In the genomic region with DNA sequence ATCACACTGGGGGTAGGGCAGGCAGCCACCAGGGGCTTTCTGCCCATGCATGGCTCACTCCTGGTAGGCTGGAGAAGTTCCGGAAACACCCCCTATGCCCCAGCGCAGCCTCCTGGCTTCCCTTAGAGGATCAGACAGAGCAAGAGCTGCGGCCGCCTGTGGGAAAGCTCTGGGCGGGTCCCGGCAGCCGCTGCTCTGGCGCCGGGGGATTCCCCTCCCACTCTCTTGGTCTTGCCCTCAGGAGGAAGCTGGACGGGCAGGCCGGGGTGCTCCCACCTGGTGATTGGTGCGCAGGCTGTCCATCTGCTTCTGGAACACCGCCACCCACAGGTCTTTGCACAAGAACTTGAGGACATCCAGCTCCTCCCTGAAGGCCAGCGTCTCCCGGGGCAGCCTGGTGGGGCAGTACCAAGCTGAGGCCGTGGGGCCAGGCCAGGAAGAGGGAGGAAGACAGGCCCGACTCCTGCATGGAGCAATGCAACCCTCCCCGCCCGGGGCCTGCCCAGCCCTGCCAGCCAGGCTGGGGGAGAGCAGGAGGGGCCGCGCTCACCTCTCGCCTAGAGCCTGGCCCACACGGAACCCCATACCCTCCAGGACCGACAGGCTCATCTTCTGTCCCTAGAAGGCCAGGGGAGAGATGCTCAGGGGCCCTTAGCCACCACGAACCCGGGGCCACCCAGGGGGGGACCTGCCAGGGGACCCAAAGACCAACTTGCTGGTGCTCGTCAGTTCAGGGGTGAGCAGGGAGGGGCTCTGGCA, we compare ENCODE assay signal across 8 cellular contexts. TPM values are rescaled to one million over a fixed set of nuclear protein-coding genes. Genes with fewer than 3 reads are reported as not detected.
A peak's percentile ranks its signal among the peaks of the same experiment; 100 is the strongest.
DNase-seq lines count a peak whose midpoint lies in the region; ATAC-seq and TF ChIP-seq lines count a peak whose summit lies in the region.

No MANE protein-coding gene starts in this region.

- POLR2A ChIA-PET in MCF 10A (lab: Yijun Ruan, JAX) = interaction anchor here (0.5 to 4.2 kb wide), 8 partner anchors 8 to 276 kb away, joined by 3 to 47 read pairs (median 4); a partner anchor contains a TSS

- H3K27ac ChIP-seq in SJCRH30 (no peak overlapping the region), mesenchymal stem cell (ENCODE audit: low read length, poor library complexity, severe bottlenecking) (no peak overlapping the region)

- H3K36me3 ChIP-seq in SJCRH30 (no peaks in the 10 kb centered on the region), mesenchymal stem cell (ENCODE audit: control insufficient read depth in 1 of 2, insufficient read depth in 2 of 2, low read depth in 1 of 2, low read length in 2 of 2) (peaks cover 0 to 7% of the 10 kb centered on the region in 2 experiments)

- DNase-seq in SJCRH30 = peak; percentile 81 to 85
- DNase-seq in MCF 10A (ENCODE audit: unreplicated experiment) = peak; percentile 95
- DNase-seq in mesenchymal stem cell = peak; percentile 79
- DNase-seq in activated gamma-delta T cell (lab: John Stamatoyannopoulos, UW) = no peak
- no peak for DNase-seq in type B pancreatic cell (ENCODE audit: extremely low spot score, unreplicated experiment)

- intact Hi-C loops in MCF 10A (cut with micrococcal nuclease) = loop anchor here (5.0 kb wide), 1 partner anchor 83 kb away; a partner anchor contains a TSS

- no peak overlapping the region for H4K91ac ChIP-seq in mesenchymal stem cell (ENCODE audit: low read length)

- H2BK15ac ChIP-seq in mesenchymal stem cell (ENCODE audit: low read depth, poor library complexity, severe bottlenecking) = peak overlapping the region; percentile 12

- H3K27me3 ChIP-seq in SJCRH30 = peaks cover 19% of the 10 kb centered on the region
- peaks cover 33% of the 10 kb centered on the region in 2 experiments for H3K27me3 ChIP-seq in mesenchymal stem cell (ENCODE audit: control insufficient read depth in 1 of 2, insufficient read depth in 1 of 2, low read length in 2 of 2)

- H3K9ac ChIP-seq in mesenchymal stem cell (ENCODE audit: low read length) = no peak overlapping the region

- peak overlapping the region in 1 of 2 experiments; percentile 15 for H2BK12ac ChIP-seq in mesenchymal stem cell (ENCODE audit: low read length in 2 of 2)

- no peak for TF ChIP-seq CTCF in MCF 10A (IDR thresholded peaks at IDR 0.05; ENCODE audit: unreplicated experiment)
- no peak for TF ChIP-seq CTCF in type B pancreatic cell (conservative IDR thresholded peaks at IDR 0.05)

- H3K14ac ChIP-seq in mesenchymal stem cell (ENCODE audit: low read length in 2 of 2) = no peak overlapping the region

- H3K4me3 ChIP-seq in SJCRH30 (no peak overlapping the region), mesenchymal stem cell (ENCODE audit: insufficient read depth in 1 of 2, low read depth in 1 of 2, low read length in 2 of 2) (no peak overlapping the region)

- H3K9me3 ChIP-seq in SJCRH30 (replicated peaks) (no peaks in the 10 kb centered on the region), mesenchymal stem cell (ENCODE audit: control insufficient read depth, low read length) (no peaks in the 10 kb centered on the region)

- no peaks in the 10 kb centered on the region for H3K36me3 Mint-ChIP-seq in MCF 10A (ENCODE audit: insufficient read depth, unreplicated experiment)
- H3K36me3 Mint-ChIP-seq in type B pancreatic cell = no peaks in the 10 kb centered on the region

- no peak overlapping the region for H3K4me3 Mint-ChIP-seq in MCF 10A (ENCODE audit: unreplicated experiment)
- no peak overlapping the region for H3K4me3 Mint-ChIP-seq in type B pancreatic cell

- H3K4me1 ChIP-seq in SJCRH30 (peaks cover 13% of the 10 kb centered on the region; the same call in 1 of the 2 replicates), mesenchymal stem cell (ENCODE audit: control insufficient read depth, insufficient read depth, low read depth, low read length) (peaks cover 14% of the 10 kb centered on the region)

- no peak overlapping the region for H2BK5ac ChIP-seq in mesenchymal stem cell (ENCODE audit: low read depth, low read length, poor library complexity, severe bottlenecking)

- H3K27ac Mint-ChIP-seq in MCF 10A (ENCODE audit: low read depth, unreplicated experiment) (no peak overlapping the region), type B pancreatic cell (no peak overlapping the region)

- no peak overlapping the region for H3K4me2 ChIP-seq in mesenchymal stem cell (ENCODE audit: low read length, poor library complexity, severe bottlenecking)

- no peak overlapping the region for H2AFZ ChIP-seq in mesenchymal stem cell (ENCODE audit: low read depth, low read length)

- WGBS in mesenchymal stem cell = 49% methylated on average over 27 of the region's 27 CpGs

- H3K4ac ChIP-seq in mesenchymal stem cell (ENCODE audit: low read depth in 1 of 2, low read length in 2 of 2) = no peak overlapping the region

- H3K4me1 Mint-ChIP-seq in MCF 10A (ENCODE audit: insufficient read depth, unreplicated experiment) (peaks cover 27% of the 10 kb centered on the region), type B pancreatic cell (ENCODE audit: unreplicated experiment) (peaks cover 4% of the 10 kb centered on the region)

- ATAC-seq in GM18520 (IDR thresholded peaks at IDR 0.05; ENCODE audit: unreplicated experiment) = peak; percentile 74
- peak; percentile 60 for ATAC-seq in HG02852 (IDR thresholded peaks at IDR 0.05; ENCODE audit: unreplicated experiment)
- ATAC-seq in GM18517 (IDR thresholded peaks at IDR 0.05; ENCODE audit: unreplicated experiment) = no peak

- CTCF ChIA-PET in MCF 10A (lab: Yijun Ruan, JAX) = interaction anchor here (0.5 to 1.2 kb wide), 8 partner anchors 9 to 594 kb away, joined by 3 to 8 read pairs (median 3); no protein-coding TSS in a partner anchor

- H3K27me3 Mint-ChIP-seq in MCF 10A (ENCODE audit: insufficient read depth, unreplicated experiment) (no peaks in the 10 kb centered on the region), type B pancreatic cell (peaks cover 4% of the 10 kb centered on the region)

- H4K8ac ChIP-seq in mesenchymal stem cell (ENCODE audit: low read length) = peak overlapping the region; percentile 76

- H3K79me1 ChIP-seq in mesenchymal stem cell (replicated peaks; ENCODE audit: low read length, poor library complexity, severe bottlenecking) = no peaks in the 10 kb centered on the region

- H2BK120ac ChIP-seq in mesenchymal stem cell (ENCODE audit: low read depth, low read length) = no peak overlapping the region

- no peak overlapping the region for H3K23ac ChIP-seq in mesenchymal stem cell (ENCODE audit: low read length in 2 of 2)

- no TSS peak for BruUV-seq in MCF 10A (replicated peaks; lab: Mats Ljungman, UMichigan)

- peak overlapping the region in 1 of 2 experiments; percentile 11 for H3K18ac ChIP-seq in mesenchymal stem cell (ENCODE audit: low read depth in 1 of 2, low read length in 2 of 2)

- H3K9me3 Mint-ChIP-seq in MCF 10A (ENCODE audit: unreplicated experiment) (no peaks in the 10 kb centered on the region), type B pancreatic cell (no peaks in the 10 kb centered on the region)

- no peak overlapping the region for H2AK5ac ChIP-seq in mesenchymal stem cell (ENCODE audit: low read length, severe bottlenecking)

RNA-seq across cellular contexts. Expression of a gene that starts 4.0 kb away (rescaled TPM):
- total RNA-seq in SJCRH30 (2014; rRNA removed; shearing (Covaris generic)) = not detected in 2 replicates
- total RNA-seq in MCF 10A (2022) (0.09 and 0.22 TPM in 2 replicates), type B pancreatic cell (ENCODE audit: low replicate concordance) (0.56 and 1.3 TPM in 2 replicates)
- polyA plus RNA-seq in mesenchymal stem cell (2013, experiment 1 of 2) = 0.01 TPM
- 0.01 TPM for polyA plus RNA-seq in mesenchymal stem cell (2013, experiment 2 of 2)

RNA-seq across cellular contexts. Expression of a gene that starts 13.3 kb away (rescaled TPM):
- total RNA-seq in SJCRH30 (2014; rRNA removed; shearing (Covaris generic)) = 3.0 and 4.7 TPM in 2 replicates
- total RNA-seq in MCF 10A (2022) = 14.4 and 16.1 TPM in 2 replicates
- polyA plus RNA-seq in mesenchymal stem cell (2013, experiment 1 of 2) = 10.9 TPM
- 10.7 TPM for polyA plus RNA-seq in mesenchymal stem cell (2013, experiment 2 of 2)
- total RNA-seq in type B pancreatic cell (ENCODE audit: low replicate concordance) = 36.7 and 41.3 TPM in 2 replicates

RNA-seq across cellular contexts. Expression of a gene that starts 13.8 kb away (rescaled TPM):
- 2.1 and 2.6 TPM in 2 replicates for total RNA-seq in SJCRH30 (2014; rRNA removed; shearing (Covaris generic))
- total RNA-seq in MCF 10A (2022) (14.0 and 18.1 TPM in 2 replicates), type B pancreatic cell (ENCODE audit: low replicate concordance) (9.2 and 10.2 TPM in 2 replicates)
- polyA plus RNA-seq in mesenchymal stem cell (2013, experiment 1 of 2) = 12.5 TPM
- polyA plus RNA-seq in mesenchymal stem cell (2013, experiment 2 of 2) = 12.4 TPM

Comparison
In these comparisons a context has a peak if more than half of its experiments do, and no peak if none do; other contexts are left out.
1. DNase-seq: peak in SJCRH30 (2 of 2), MCF 10A (single experiment) and mesenchymal stem cell (single experiment); none in activated gamma-delta T cell (single experiment) and type B pancreatic cell (single experiment).